ENCODE assay signal across 1 cellular context in the genomic region with DNA sequence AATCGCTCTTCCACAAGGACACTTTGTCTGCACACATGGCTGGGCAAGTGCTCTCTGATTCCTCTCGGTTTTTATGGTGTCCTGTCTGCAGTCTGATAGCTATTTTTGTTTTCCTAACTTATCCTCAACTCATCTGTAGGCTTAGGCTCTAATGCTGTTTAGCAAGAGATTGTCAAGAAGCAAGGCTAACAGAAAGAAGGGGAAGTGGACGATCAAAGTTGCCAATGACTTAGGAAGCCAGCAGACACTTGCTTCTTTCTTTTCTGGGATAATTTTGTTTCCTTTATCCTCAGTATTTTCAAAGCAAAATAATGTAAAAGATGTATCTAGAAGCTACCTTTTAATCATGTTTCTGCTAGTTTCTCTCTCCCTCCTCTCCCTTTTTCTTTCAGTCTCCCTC.
TF ChIP-seq lines count a peak whose summit lies in the region.

No MANE protein-coding gene starts in this region.

TF ChIP-seq in K562, 482 proteins besides CTCF, POLR2A, EP300 and RAD21 (continued from another document):
- TF ChIP-seq SPI1 (IDR thresholded peaks at IDR 0.05; ENCODE audit: borderline replicate concordance, low read depth, low read length) = peak; percentile 73; the same call in 1 of the 2 replicates
- no peak for TF ChIP-seq ZNF263 (CRISPR knock-in tag; IDR thresholded peaks at IDR 0.05; ENCODE audit: borderline replicate concordance)
